Comparison of ENCODE assay signal across 27 cellular contexts in genomic region chr15:53246996-53247395, GRCh38.
"Had no signal": no experiment of that assay in that cellular context is flagged by ENCODE, and none has a peak within 500 bp of the region (broad histone marks: within the 10 kb centered on the region; RNA-seq: fewer than 3 reads in every experiment).

No MANE protein-coding gene starts in this region.

- H3K4me3 Mint-ChIP-seq: activated CD4-positive, alpha-beta memory T cell treated with anti-CD3 and anti-CD28 coated beads for 36 hours; activated CD4-positive, alpha-beta T cell treated with anti-CD3 and anti-CD28 coated beads, Interleukin-2, amount 10 ng/mL, durations not matched to agents 7 days and 5 days; activated naive CD8-positive, alpha-beta T cell treated with anti-CD3 and anti-CD28 coated beads, Interleukin-2, amount 50 U/mL, for 24 hours; activated T-cell treated with anti-CD3 and anti-CD28 coated beads, Interleukin-2, amount 50 U/mL, for 4 hours had no signal

- H3K4me1 Mint-ChIP-seq: activated CD4-positive, alpha-beta T cell treated with anti-CD3 and anti-CD28 coated beads, Interleukin-2, amount 10 ng/mL, durations not matched to agents 7 days and 5 days; activated naive CD8-positive, alpha-beta T cell treated with anti-CD3 and anti-CD28 coated beads, Interleukin-2, amount 50 U/mL, for 24 hours had no signal

- FAIRE-seq: K562 had no signal

- H3K36me3 ChIP-seq: ascending aorta, brain microvascular endothelial cell, Peyer's patch had no signal

- DNase-seq: activated CD4-positive, alpha-beta memory T cell treated with anti-CD3 and anti-CD28 coated beads for 36 hours; activated CD4-positive, alpha-beta T cell treated with anti-CD3 and anti-CD28 coated beads, Interleukin-2, amount 10 ng/mL, durations not matched to agents 7 days and 5 days; activated CD4-positive, CD25-positive, alpha-beta regulatory T cell; activated CD8-positive, alpha-beta memory T cell treated with anti-CD3 and anti-CD28 coated beads for 24 hours; activated effector memory CD4-positive, alpha-beta T cell treated with anti-CD3 and anti-CD28 coated beads, Interleukin-2, amount 50 U/mL, for 16 hours; activated naive CD4-positive, alpha-beta T cell treated with Interleukin-2 at 50 U/mL for 16 hours; activated naive CD8-positive, alpha-beta T cell treated with anti-CD3 and anti-CD28 coated beads, Interleukin-2, amount 50 U/mL, for 24 hours; activated T-cell treated with anti-CD3 and anti-CD28 coated beads, Interleukin-2, amount 50 U/mL, for 4 hours; amniotic stem cell; brain microvascular endothelial cell; Karpas-422; NCI-H1105 treated with DMSO at 0.1 percent for 48 hours; NCI-H1436 treated with DMSO at 0.1 percent for 48 hours; NCI-H187; NCI-H2081; NCI-H2171; NCI-H2227 treated with DMSO at 0.1 percent for 48 hours; NCI-H510A treated with DMSO at 0.1 percent for 48 hours; NCI-H69; NK-92 treated with Interleukin-12 subunit alpha and Interleukin-12 subunit beta, amount 100 ng/mL, for 24 hours; OCI-M1; Peyer's patch; SHP77 treated with DMSO at 0.1 percent for 48 hours had no signal

- H3K4me1 ChIP-seq: ascending aorta, Peyer's patch had no signal

- H3K4me3 ChIP-seq: ascending aorta, K562, Peyer's patch had no signal

- H3K27ac ChIP-seq: ascending aorta, brain microvascular endothelial cell, Peyer's patch, VCaP had no signal

- H3K36me3 Mint-ChIP-seq: activated CD4-positive, alpha-beta memory T cell treated with anti-CD3 and anti-CD28 coated beads for 36 hours; activated naive CD4-positive, alpha-beta T cell treated with anti-CD3 and anti-CD28 coated beads, Interleukin-2, amount 50 U/mL, for 72 hours had no signal

- H3K27ac Mint-ChIP-seq: activated CD4-positive, alpha-beta memory T cell treated with anti-CD3 and anti-CD28 coated beads for 36 hours; activated CD4-positive, alpha-beta T cell treated with anti-CD3 and anti-CD28 coated beads, Interleukin-2, amount 10 ng/mL, durations not matched to agents 7 days and 5 days; activated naive CD4-positive, alpha-beta T cell treated with anti-CD3 and anti-CD28 coated beads, Interleukin-2, amount 50 U/mL, for 72 hours; activated naive CD8-positive, alpha-beta T cell treated with anti-CD3 and anti-CD28 coated beads, Interleukin-2, amount 50 U/mL, for 24 hours had no signal

- H3K27me3 Mint-ChIP-seq: activated CD4-positive, alpha-beta memory T cell treated with anti-CD3 and anti-CD28 coated beads for 36 hours; activated CD4-positive, alpha-beta T cell treated with anti-CD3 and anti-CD28 coated beads, Interleukin-2, amount 10 ng/mL, durations not matched to agents 7 days and 5 days; activated naive CD8-positive, alpha-beta T cell treated with anti-CD3 and anti-CD28 coated beads, Interleukin-2, amount 50 U/mL, for 24 hours had no signal

- H3K9me3 Mint-ChIP-seq: activated CD4-positive, alpha-beta memory T cell treated with anti-CD3 and anti-CD28 coated beads for 36 hours; activated naive CD8-positive, alpha-beta T cell treated with anti-CD3 and anti-CD28 coated beads, Interleukin-2, amount 50 U/mL, for 24 hours had no signal

- H3K27me3 ChIP-seq: ascending aorta, brain microvascular endothelial cell, Peyer's patch had no signal

- H3K9me3 ChIP-seq: ascending aorta, Peyer's patch had no signal
